ENCODE assay signal across 26 cellular contexts in genomic region chr6:114042267-114043075, GRCh38.
DNase-seq lines count a peak whose midpoint lies in the region; ATAC-seq lines count a peak whose summit lies in the region.
"Had no signal": no experiment of that assay in that cellular context is flagged by ENCODE, and none has a peak within 500 bp of the region (broad histone marks: within the 10 kb centered on the region; RNA-seq: fewer than 3 reads in every experiment).

No MANE protein-coding gene starts in this region.

- no peak for DNase-seq in activated T-helper 2 cell treated with anti-CD3 and anti-CD28 coated beads, Interferon-gamma antibody, Interleukin-2, Interleukin-4, amounts not matched to agents 10 μg/mL and 5 μg/mL and 100 μg/mL, durations not matched to agents 14 hours and 24 hours and 36 hours (ENCODE audit: low spot score)
- DNase-seq in mesendoderm = peak; percentile 34
- no peak for DNase-seq in activated CD4-positive, alpha-beta memory T cell treated with anti-CD3 and anti-CD28 coated beads, Interleukin-2, amount 10 ng/mL, durations not matched to agents 7 days and 5 days
- no peak for DNase-seq in AG08396 (ENCODE audit: low spot score)
- DNase-seq in activated CD4-positive, alpha-beta T cell treated with anti-CD3 and anti-CD28 coated beads for 1 hour = no peak
- no peak for DNase-seq in activated naive CD4-positive, alpha-beta T cell treated with anti-CD3 and anti-CD28 coated beads, Interleukin-2, amount 50 U/mL, for 16 hours
- DNase-seq: activated CD4-positive, alpha-beta T cell treated with anti-CD3 and anti-CD28 coated beads, Interleukin-2, amount 50 U/mL, for 1 hour; activated naive CD8-positive, alpha-beta T cell treated with anti-CD3 and anti-CD28 coated beads, Interleukin-2, amount 10 ng/mL, durations not matched to agents 7 days and 5 days; DMS53; GDM1; heart left ventricle; midbrain; natural killer cell; NCI-H1105 treated with DMSO at 0.1 percent for 48 hours; NCI-H2081 treated with DMSO at 0.1 percent for 48 hours; NCI-H446 treated with DMSO at 0.1 percent for 48 hours; SK-N-SH; stimulated activated CD4-positive, alpha-beta T cell treated with anti-CD3 and anti-CD28 coated beads, Interleukin-12 subunit alpha, Interleukin-12 subunit beta, amount 100 ng/mL, for 4 hours had no signal

- H3K9me3 Mint-ChIP-seq in activated T-helper 2 cell treated with anti-CD3 and anti-CD28 coated beads, Interferon-gamma antibody, Interleukin-2, Interleukin-4, amounts not matched to agents 10 μg/mL and 5 μg/mL and 100 μg/mL, durations not matched to agents 14 hours and 24 hours and 36 hours = no peaks in the 10 kb centered on the region
- no peaks in the 10 kb centered on the region for H3K9me3 Mint-ChIP-seq in activated CD4-positive, alpha-beta memory T cell treated with anti-CD3 and anti-CD28 coated beads, Interleukin-2, amount 10 ng/mL, durations not matched to agents 7 days and 5 days
- H3K9me3 Mint-ChIP-seq: activated naive CD8-positive, alpha-beta T cell treated with anti-CD3 and anti-CD28 coated beads, Interleukin-2, amount 10 ng/mL, durations not matched to agents 7 days and 5 days; natural killer cell; stimulated activated naive CD8-positive, alpha-beta T cell treated with anti-CD3 and anti-CD28 coated beads, Interleukin-15, Interleukin-2, amounts not matched to agents 100 ng/mL and 50 ng/mL, for 24 hours had no signal

- no peak overlapping the region for H2AK5ac ChIP-seq in mesendoderm (ENCODE audit: low read length)

- peak overlapping the region; percentile 74 for H2BK15ac ChIP-seq in mesendoderm (replicated peaks; ENCODE audit: low read depth)

- no peak overlapping the region for H3K4me3 ChIP-seq in mesendoderm (ENCODE audit: low read length)
- H3K4me3 ChIP-seq: heart left ventricle, right atrium auricular region, tibial nerve had no signal

- H3K79me1 ChIP-seq in mesendoderm (ENCODE audit: low read length) = no peaks in the 10 kb centered on the region

- H3K4me2 ChIP-seq in mesendoderm (ENCODE audit: low read length) = no peak overlapping the region
- H3K4me2 ChIP-seq: SK-N-SH had no signal

- H3K36me3 Mint-ChIP-seq in activated T-helper 2 cell treated with anti-CD3 and anti-CD28 coated beads, Interferon-gamma antibody, Interleukin-2, Interleukin-4, amounts not matched to agents 10 μg/mL and 5 μg/mL and 100 μg/mL, durations not matched to agents 14 hours and 24 hours and 36 hours (ENCODE audit: low read depth) = no peaks in the 10 kb centered on the region
- H3K36me3 Mint-ChIP-seq in activated CD4-positive, alpha-beta memory T cell treated with anti-CD3 and anti-CD28 coated beads, Interleukin-2, amount 10 ng/mL, durations not matched to agents 7 days and 5 days (ENCODE audit: low read depth) = no peaks in the 10 kb centered on the region
- H3K36me3 Mint-ChIP-seq: activated naive CD8-positive, alpha-beta T cell treated with anti-CD3 and anti-CD28 coated beads, Interleukin-2, amount 10 ng/mL, durations not matched to agents 7 days and 5 days; brain; natural killer cell had no signal

- no peak overlapping the region for H3K9ac ChIP-seq in mesendoderm (ENCODE audit: low read length)
- H3K9ac ChIP-seq: SK-N-SH had no signal

- no peak overlapping the region for H4K8ac ChIP-seq in mesendoderm (ENCODE audit: low read depth, low read length)

- peak overlapping the region; percentile 4 for H3K27ac Mint-ChIP-seq in activated T-helper 2 cell treated with anti-CD3 and anti-CD28 coated beads, Interferon-gamma antibody, Interleukin-2, Interleukin-4, amounts not matched to agents 10 μg/mL and 5 μg/mL and 100 μg/mL, durations not matched to agents 14 hours and 24 hours and 36 hours
- H3K27ac Mint-ChIP-seq in activated CD4-positive, alpha-beta memory T cell treated with anti-CD3 and anti-CD28 coated beads, Interleukin-2, amount 10 ng/mL, durations not matched to agents 7 days and 5 days = no peak overlapping the region
- H3K27ac Mint-ChIP-seq: activated naive CD8-positive, alpha-beta T cell treated with anti-CD3 and anti-CD28 coated beads, Interleukin-2, amount 10 ng/mL, durations not matched to agents 7 days and 5 days; brain; natural killer cell; stimulated activated naive CD8-positive, alpha-beta T cell treated with anti-CD3 and anti-CD28 coated beads, Interleukin-15, Interleukin-2, amounts not matched to agents 100 ng/mL and 50 ng/mL, for 24 hours had no signal

- H3K23ac ChIP-seq in mesendoderm (ENCODE audit: low read length) = no peak overlapping the region

- H3K79me2 ChIP-seq in mesendoderm (ENCODE audit: control insufficient read depth, insufficient read depth, low read length) = no peaks in the 10 kb centered on the region

- peak overlapping the region; percentile 11 for H2BK5ac ChIP-seq in mesendoderm (ENCODE audit: low read length)

- CTCF ChIA-PET in activated CD4-positive, alpha-beta memory T cell treated with anti-CD3 and anti-CD28 coated beads, Interleukin-2, amount 10 ng/mL, durations not matched to agents 7 days and 5 days (lab: Charles Lee) = no interaction called here

- H3K4me1 ChIP-seq in mesendoderm (ENCODE audit: control insufficient read depth, low read depth, low read length) = peaks cover 7% of the 10 kb centered on the region
- H3K4me1 ChIP-seq: heart left ventricle, right atrium auricular region, tibial nerve had no signal

- peak overlapping the region; percentile 87 for H3K18ac ChIP-seq in mesendoderm (ENCODE audit: low read length)

- H3K4me3 Mint-ChIP-seq in activated T-helper 2 cell treated with anti-CD3 and anti-CD28 coated beads, Interferon-gamma antibody, Interleukin-2, Interleukin-4, amounts not matched to agents 10 μg/mL and 5 μg/mL and 100 μg/mL, durations not matched to agents 14 hours and 24 hours and 36 hours (ENCODE audit: low read depth) = no peak overlapping the region
- H3K4me3 Mint-ChIP-seq in activated CD4-positive, alpha-beta memory T cell treated with anti-CD3 and anti-CD28 coated beads, Interleukin-2, amount 10 ng/mL, durations not matched to agents 7 days and 5 days = no peak overlapping the region
- H3K4me3 Mint-ChIP-seq: activated naive CD8-positive, alpha-beta T cell treated with anti-CD3 and anti-CD28 coated beads, Interleukin-2, amount 10 ng/mL, durations not matched to agents 7 days and 5 days; brain; natural killer cell; stimulated activated naive CD8-positive, alpha-beta T cell treated with anti-CD3 and anti-CD28 coated beads, Interleukin-15, Interleukin-2, amounts not matched to agents 100 ng/mL and 50 ng/mL, for 24 hours had no signal

- peaks cover 5% of the 10 kb centered on the region for H3K4me1 Mint-ChIP-seq in activated T-helper 2 cell treated with anti-CD3 and anti-CD28 coated beads, Interferon-gamma antibody, Interleukin-2, Interleukin-4, amounts not matched to agents 10 μg/mL and 5 μg/mL and 100 μg/mL, durations not matched to agents 14 hours and 24 hours and 36 hours (ENCODE audit: low read depth)
- H3K4me1 Mint-ChIP-seq in activated CD4-positive, alpha-beta memory T cell treated with anti-CD3 and anti-CD28 coated beads, Interleukin-2, amount 10 ng/mL, durations not matched to agents 7 days and 5 days = peaks cover 3% of the 10 kb centered on the region
- H3K4me1 Mint-ChIP-seq: activated naive CD8-positive, alpha-beta T cell treated with anti-CD3 and anti-CD28 coated beads, Interleukin-2, amount 10 ng/mL, durations not matched to agents 7 days and 5 days; natural killer cell had no signal

- no peak overlapping the region for H3K4ac ChIP-seq in mesendoderm (ENCODE audit: low read depth, low read length)

- H3K27ac ChIP-seq in mesendoderm (ENCODE audit: low read depth, low read length) = no peak overlapping the region
- H3K27ac ChIP-seq: heart left ventricle, right atrium auricular region, RWPE1, tibial nerve, VCaP had no signal

- H3K56ac ChIP-seq in mesendoderm (ENCODE audit: low read length) = no peak overlapping the region

- POLR2A ChIA-PET in activated CD4-positive, alpha-beta memory T cell treated with anti-CD3 and anti-CD28 coated beads, Interleukin-2, amount 10 ng/mL, durations not matched to agents 7 days and 5 days (lab: Charles Lee) = no interaction called here

- no peak overlapping the region for H2BK120ac ChIP-seq in mesendoderm (ENCODE audit: low read depth, low read length)

- no peaks in the 10 kb centered on the region for H3K27me3 ChIP-seq in mesendoderm (ENCODE audit: insufficient read depth, low read length, poor library complexity)
- H3K27me3 ChIP-seq: heart left ventricle, right atrium auricular region, tibial nerve had no signal

- no CpG with 5 or more reads among the region's 8 CpGs for WGBS in mesendoderm (ENCODE audit: extremely low coverage, insufficient coverage, low lambda C conversion rate)

- no peak overlapping the region for H4K5ac ChIP-seq in mesendoderm (ENCODE audit: low read length)

- intact Hi-C loops in activated T-helper 2 cell treated with anti-CD3 and anti-CD28 coated beads, Interferon-gamma antibody, Interleukin-2, Interleukin-4, amounts not matched to agents 10 μg/mL and 5 μg/mL and 100 μg/mL, durations not matched to agents 14 hours and 24 hours and 36 hours (cut with micrococcal nuclease) = no loop called here

- H3K27me3 Mint-ChIP-seq in activated T-helper 2 cell treated with anti-CD3 and anti-CD28 coated beads, Interferon-gamma antibody, Interleukin-2, Interleukin-4, amounts not matched to agents 10 μg/mL and 5 μg/mL and 100 μg/mL, durations not matched to agents 14 hours and 24 hours and 36 hours (ENCODE audit: low read depth) = no peaks in the 10 kb centered on the region
- H3K27me3 Mint-ChIP-seq in activated CD4-positive, alpha-beta memory T cell treated with anti-CD3 and anti-CD28 coated beads, Interleukin-2, amount 10 ng/mL, durations not matched to agents 7 days and 5 days = no peaks in the 10 kb centered on the region
- H3K27me3 Mint-ChIP-seq: activated naive CD8-positive, alpha-beta T cell treated with anti-CD3 and anti-CD28 coated beads, Interleukin-2, amount 10 ng/mL, durations not matched to agents 7 days and 5 days; brain had no signal

- H3K36me3 ChIP-seq in mesendoderm (ENCODE audit: control insufficient read depth, insufficient read depth, low read length) = no peaks in the 10 kb centered on the region
- H3K36me3 ChIP-seq: heart left ventricle, right atrium auricular region, tibial nerve had no signal

- ATAC-seq in GM18868 (IDR thresholded peaks at IDR 0.05; ENCODE audit: unreplicated experiment) = peak; percentile 61
- peak; percentile 62 for ATAC-seq in HG02852 (IDR thresholded peaks at IDR 0.05; ENCODE audit: unreplicated experiment)
- ATAC-seq: heart left ventricle, natural killer cell had no signal
